Comparison of ENCODE assay signal across 8 cellular contexts in genomic region chr2:176454893-176455810, GRCh38.
DNase-seq lines count a peak whose midpoint lies in the region; ATAC-seq and TF ChIP-seq lines count a peak whose summit lies in the region.

No MANE protein-coding gene starts in this region.

- peaks cover 19% of the 10 kb centered on the region for H3K27me3 Mint-ChIP-seq in activated CD4-positive, alpha-beta memory T cell treated with anti-CD3 and anti-CD28 coated beads for 36 hours
- H3K27me3 Mint-ChIP-seq in effector memory CD8-positive, alpha-beta T cell: peaks cover 33 to 56% of the 10 kb centered on the region in 2 donors
- H3K27me3 Mint-ChIP-seq in mesothelial cell of epicardium (ENCODE audit: low read depth): peaks cover 61% of the 10 kb centered on the region

- no peaks in the 10 kb centered on the region for H3K4me1 Mint-ChIP-seq in activated CD4-positive, alpha-beta memory T cell treated with anti-CD3 and anti-CD28 coated beads for 36 hours (ENCODE audit: low read depth)
- no peaks in the 10 kb centered on the region for H3K4me1 Mint-ChIP-seq in effector memory CD8-positive, alpha-beta T cell (ENCODE audit: low read depth in 2 of 2)
- H3K4me1 Mint-ChIP-seq in mesothelial cell of epicardium: peaks cover 11% of the 10 kb centered on the region

- DNase-seq in NCI-H748 treated with DMSO at 0.1 percent for 48 hours (lab: John Stamatoyannopoulos, UW) (peak; percentile 90), mesothelial cell of epicardium (ENCODE audit: low spot score in 2 of 2, unreplicated experiment in 2 of 2) (peak; percentile 75 to 95)
- DNase-seq in activated CD4-positive, alpha-beta memory T cell treated with anti-CD3 and anti-CD28 coated beads for 36 hours: peak; percentile 86
- DNase-seq in effector memory CD8-positive, alpha-beta T cell: peak; percentile 75 to 81 (median 75)
- DNase-seq in stimulated activated CD8-positive, alpha-beta memory T cell treated with anti-CD3 and anti-CD28 coated beads, Interleukin-15, amount 100 ng/mL, for 48 hours (ENCODE audit: low read depth in 2 of 2): peak; percentile 52 to 57

- no peak overlapping the region for H3K4me3 Mint-ChIP-seq in activated CD4-positive, alpha-beta memory T cell treated with anti-CD3 and anti-CD28 coated beads for 36 hours
- H3K4me3 Mint-ChIP-seq in effector memory CD8-positive, alpha-beta T cell: no peak overlapping the region
- no peak overlapping the region for H3K4me3 Mint-ChIP-seq in mesothelial cell of epicardium

- H3K9me3 Mint-ChIP-seq in activated CD4-positive, alpha-beta memory T cell treated with anti-CD3 and anti-CD28 coated beads for 36 hours: no peaks in the 10 kb centered on the region
- no peaks in the 10 kb centered on the region for H3K9me3 Mint-ChIP-seq in effector memory CD8-positive, alpha-beta T cell
- H3K9me3 Mint-ChIP-seq in mesothelial cell of epicardium: no peaks in the 10 kb centered on the region

- H3K27ac Mint-ChIP-seq in activated CD4-positive, alpha-beta memory T cell treated with anti-CD3 and anti-CD28 coated beads for 36 hours: no peak overlapping the region
- H3K27ac Mint-ChIP-seq in effector memory CD8-positive, alpha-beta T cell: no peak overlapping the region
- H3K27ac Mint-ChIP-seq in mesothelial cell of epicardium: no peak overlapping the region

- intact Hi-C loops in activated CD4-positive, alpha-beta memory T cell treated with anti-CD3 and anti-CD28 coated beads for 36 hours (cut with micrococcal nuclease): loop anchor here (1.0 to 10.0 kb wide), 5 partner anchors 182 to 690 kb away; no protein-coding TSS in a partner anchor

- H3K36me3 Mint-ChIP-seq in activated CD4-positive, alpha-beta memory T cell treated with anti-CD3 and anti-CD28 coated beads for 36 hours: no peaks in the 10 kb centered on the region
- H3K36me3 Mint-ChIP-seq in effector memory CD8-positive, alpha-beta T cell (ENCODE audit: insufficient read depth): no peaks in the 10 kb centered on the region
- H3K36me3 Mint-ChIP-seq in mesothelial cell of epicardium: no peaks in the 10 kb centered on the region

- peak; percentile 88 for TF ChIP-seq CTCF in GM12872 (IDR thresholded peaks at IDR 0.05; ENCODE audit: insufficient read depth, low read depth, low read length)
- TF ChIP-seq CTCF in mesothelial cell of epicardium (IDR thresholded peaks at IDR 0.05; ENCODE audit: unreplicated experiment): peak; percentile 100

- ATAC-seq in HG03442 (IDR thresholded peaks at IDR 0.05; ENCODE audit: unreplicated experiment) (peak; percentile 46), GM21737 (IDR thresholded peaks at IDR 0.05; ENCODE audit: unreplicated experiment) (no peak)
- ATAC-seq in effector memory CD8-positive, alpha-beta T cell (replicated peaks): peak; percentile 87

- CTCF ChIA-PET in activated CD4-positive, alpha-beta memory T cell treated with anti-CD3 and anti-CD28 coated beads for 36 hours (lab: Charles Lee): interaction anchor here (0.5 to 7.4 kb wide), 69 partner anchors 7 to 693 kb away, joined by 3 to 149 read pairs (median 4); partner anchors contain the start of genes HOXD8 and MTX2

- POLR2A ChIA-PET in activated CD4-positive, alpha-beta memory T cell treated with anti-CD3 and anti-CD28 coated beads for 36 hours (lab: Charles Lee): no interaction called here
